Comparison of ENCODE assay signal across 9 cellular contexts in the genomic region with DNA sequence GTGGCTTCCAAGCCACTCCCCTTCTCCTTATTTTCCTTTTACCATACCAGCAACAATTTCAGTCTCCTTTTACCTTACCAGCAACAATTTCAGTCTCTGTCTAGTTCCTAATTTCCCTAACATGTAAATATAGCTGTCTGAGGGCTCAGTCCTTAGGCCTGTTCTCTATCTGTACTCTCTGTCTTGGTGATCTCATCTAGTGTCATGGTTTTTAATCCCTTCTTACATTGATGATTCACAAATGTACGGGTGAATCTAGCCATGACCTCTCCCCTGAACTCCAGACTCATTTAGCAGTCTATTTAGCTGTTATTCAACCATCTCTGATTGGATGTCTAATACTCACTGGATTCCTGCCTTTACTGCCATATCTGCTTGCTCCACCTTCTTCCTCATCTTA. TPM values are rescaled to one million over a fixed set of nuclear protein-coding genes. Genes with fewer than 3 reads are reported as not detected.
A peak's percentile ranks its signal among the peaks of the same experiment; 100 is the strongest.
DNase-seq lines count a peak whose midpoint lies in the region; ATAC-seq, FAIRE-seq and TF ChIP-seq lines count a peak whose summit lies in the region.
"Had no signal": no experiment of that assay in that cellular context is flagged by ENCODE, and none has a peak within 500 bp of the region (broad histone marks: within the 10 kb centered on the region; RNA-seq: fewer than 3 reads in every experiment).

No MANE protein-coding gene starts in this region.

- DNase-seq in GM03348 (ENCODE audit: low spot score) (peak; percentile 40), HS-5 (ENCODE audit: low read depth) (peak; percentile 74), foreskin keratinocyte (peak; percentile 80 to 90), CD14-positive monocyte (ENCODE audit: low spot score) (no peak), frontal cortex (ENCODE audit: low spot score in 2 of 2) (no peak), medulla oblongata (ENCODE audit: extremely low spot score) (no peak), NCI-H748 (lab: John Stamatoyannopoulos, UW; ENCODE audit: unreplicated experiment) (no peak)

- no peaks in the 10 kb centered on the region for H3K27me3 ChIP-seq in foreskin keratinocyte

- no peak overlapping the region for H3K4me3 Mint-ChIP-seq in CD14-positive monocyte

- no peak for TF ChIP-seq CTCF in foreskin keratinocyte (conservative IDR thresholded peaks at IDR 0.05)
- TF ChIP-seq CTCF in CD14-positive monocyte (IDR thresholded peaks at IDR 0.05), result no peak

- FAIRE-seq in frontal cortex (lab: Jason Lieb, UNC), result no peak
- FAIRE-seq: colon had no signal

- H3K9me3 Mint-ChIP-seq in CD14-positive monocyte, result peaks cover 0 to 3% (median 0%) of the 10 kb centered on the region in 7 donors

- peaks cover 0 to 1% (median 0%) of the 10 kb centered on the region in 3 donors for H3K27me3 Mint-ChIP-seq in CD14-positive monocyte (ENCODE audit: low read depth in 3 of 3)

- peaks cover 27% of the 10 kb centered on the region for H3K4me1 ChIP-seq in foreskin keratinocyte

- intact Hi-C loops in CD14-positive monocyte (cut with micrococcal nuclease), result no loop called here

- peak overlapping the region; percentile 27 for H3K27ac ChIP-seq in foreskin keratinocyte

- H3K36me3 Mint-ChIP-seq in CD14-positive monocyte, result peaks cover 3 to 7% of the 10 kb centered on the region in 2 donors

- peaks cover 60% of the 10 kb centered on the region for H3K4me1 Mint-ChIP-seq in CD14-positive monocyte

- ATAC-seq in GM21529 (IDR thresholded peaks at IDR 0.05; ENCODE audit: unreplicated experiment) (peak; percentile 57), foreskin keratinocyte (peak; percentile 99)

- peak overlapping the region in 3 of 7 donors; percentile 56 to 61 (median 59) for H3K27ac Mint-ChIP-seq in CD14-positive monocyte

RNA-seq across cellular contexts. Expression of a gene that starts 7.2 kb away (rescaled TPM):
- total RNA-seq in foreskin keratinocyte (0.78 and 1.4 TPM in 2 replicates), frontal cortex (1.2 TPM)
- polyA plus RNA-seq in foreskin keratinocyte (0.67 and 1.1 TPM in 2 replicates), CD14-positive monocyte (10 to 100 TPM; 22.1 to 25.7 TPM)

Comparison
In these comparisons a context has a peak if more than half of its experiments do, and no peak if none do; other contexts are left out.
1. DNase-seq: peak in GM03348 (single experiment), HS-5 (single experiment) and foreskin keratinocyte (2 of 2); none in CD14-positive monocyte (single experiment), frontal cortex (0 of 2), medulla oblongata (single experiment) and NCI-H748 (single experiment).